8 cellular contexts compared by ENCODE assay signal in genomic region chr3:66037330-66037985, GRCh38. TPM values are rescaled to one million over a fixed set of nuclear protein-coding genes. Genes with fewer than 3 reads are reported as not detected.
DNase-seq lines count a peak whose midpoint lies in the region; ATAC-seq and TF ChIP-seq lines count a peak whose summit lies in the region.

No MANE protein-coding gene starts in this region.

- WGBS in spleen, 5 donors, result 4 to 6% (median 5%) methylated on average over 16 to 33 of the region's 33 CpGs

- H3K4me1 ChIP-seq in spleen, result peaks cover 0 to 49% (median 12%) of the 10 kb centered on the region in 6 donors
- H3K4me1 ChIP-seq in CD8-positive, alpha-beta memory T cell (ENCODE audit: insufficient read depth, low read length), result no peaks in the 10 kb centered on the region

- CTCF ChIA-PET in CD8-positive, alpha-beta memory T cell (lab: Charles Lee), result no interaction called here

- no peaks in the 10 kb centered on the region for H3K27me3 ChIP-seq in brain microvascular endothelial cell (replicated peaks)
- H3K27me3 ChIP-seq in spleen (replicated peaks in 1 of 7), result peaks cover 0 to 61% (median 18%) of the 10 kb centered on the region in 7 donors
- H3K27me3 ChIP-seq in CD8-positive, alpha-beta memory T cell (ENCODE audit: insufficient read depth, low read length, poor library complexity, severe bottlenecking), result peaks cover 5% of the 10 kb centered on the region

- TF ChIP-seq CTCF in brain microvascular endothelial cell (IDR thresholded peaks at IDR 0.05; ENCODE audit: low read depth, low read length, missing control alignments) (peak; percentile 52), spleen (IDR thresholded peaks at IDR 0.05 in 8 of 11, conservative IDR thresholded peaks at IDR 0.05 in 3 of 11) (peak in 4 of 11 experiments; percentile 17 to 32 (median 26))

- POLR2A ChIA-PET in CD8-positive, alpha-beta memory T cell (lab: Charles Lee), result no interaction called here

- no peaks in the 10 kb centered on the region for H3K9me3 Mint-ChIP-seq in CD8-positive, alpha-beta memory T cell

- DNase-seq in D341Med (ENCODE audit: low spot score), result peak; percentile 77
- peak; percentile 25 for DNase-seq in LHCN-M2 (ENCODE audit: low read depth)
- DNase-seq in brain microvascular endothelial cell, result peak; percentile 38
- DNase-seq in iris pigment epithelial cell (ENCODE audit: low read depth), result peak; percentile 66
- no peak for DNase-seq in spleen
- no peak for DNase-seq in CD8-positive, alpha-beta memory T cell
- no peak for DNase-seq in posterior vena cava (ENCODE audit: low spot score)

- no peak for ATAC-seq in GM21360 (IDR thresholded peaks at IDR 0.05; ENCODE audit: unreplicated experiment)

- in situ Hi-C loops in brain microvascular endothelial cell (cut with HindIII; ENCODE audit: low pct_ligation_motif_present, low sequenced_read_pairs), result no loop called here

- peak overlapping the region; percentile 80 for H3K27ac ChIP-seq in brain microvascular endothelial cell
- peak overlapping the region; percentile 17 to 96 (median 90) for H3K27ac ChIP-seq in spleen
- H3K27ac ChIP-seq in CD8-positive, alpha-beta memory T cell (ENCODE audit: low read depth, low read length), result no peak overlapping the region

- H3K27me3 Mint-ChIP-seq in CD8-positive, alpha-beta memory T cell, result peaks cover 25 to 67% of the 10 kb centered on the region in 2 donors

- H3K4me1 Mint-ChIP-seq in CD8-positive, alpha-beta memory T cell, result peaks cover 12 to 18% (median 17%) of the 10 kb centered on the region in 3 donors

- H3K36me3 Mint-ChIP-seq in CD8-positive, alpha-beta memory T cell, result no peaks in the 10 kb centered on the region

- H3K9me3 ChIP-seq in spleen, result no peaks in the 10 kb centered on the region
- H3K9me3 ChIP-seq in CD8-positive, alpha-beta memory T cell (ENCODE audit: low read length), result no peaks in the 10 kb centered on the region

- H3K4me3 Mint-ChIP-seq in CD8-positive, alpha-beta memory T cell, result peak overlapping the region in 3 of 7 donors; percentile 17 to 60 (median 44)

- peak in 1 of 3 donors; percentile 10 for TF ChIP-seq POLR2A in spleen (IDR thresholded peaks at IDR 0.05)

- H3K4me3 ChIP-seq in brain microvascular endothelial cell (ENCODE audit: low read depth, low read length) (peak overlapping the region; percentile 87), spleen (peak overlapping the region; percentile 27 to 74 (median 55))
- H3K4me3 ChIP-seq in CD8-positive, alpha-beta memory T cell (ENCODE audit: low read length), result no peak overlapping the region

- intact Hi-C loops in spleen (cut with DNase I; ENCODE audit: low total_unique reads), result loop anchor here (10.0 kb wide), 1 partner anchor 253 kb away; no protein-coding TSS in a partner anchor
- intact Hi-C loops in posterior vena cava (cut with DNase I), result loop anchor here in 1 of 2 donors (5.0 to 10.0 kb wide), 2 partner anchors 80 to 253 kb away; no protein-coding TSS in a partner anchor

- H3K36me3 ChIP-seq in brain microvascular endothelial cell (replicated peaks) (no peaks in the 10 kb centered on the region), spleen (no peaks in the 10 kb centered on the region)
- no peaks in the 10 kb centered on the region for H3K36me3 ChIP-seq in CD8-positive, alpha-beta memory T cell (ENCODE audit: insufficient read depth, low read length)

- no peak overlapping the region for H3K27ac Mint-ChIP-seq in CD8-positive, alpha-beta memory T cell

RNA-seq across cellular contexts. Expression of gene MAGI1, which starts 1.3 kb away (rescaled TPM):
- total RNA-seq in LHCN-M2 (2014; rRNA removed) (5.5 TPM in 2 replicates), spleen (100 to 1,000 TPM in 1 of 7 donors, 10 to 100 TPM in 6; 43.1 to 104 (median 88.9) TPM), posterior vena cava (10 to 100 TPM; 27.9 to 31.5 TPM)
- polyA plus RNA-seq in LHCN-M2 (2012), result 7.8 TPM
- polyA plus RNA-seq in spleen, result 10 to 100 TPM in 1 of 3 donors, 1 to 10 TPM in 2; 3.5 to 16.1 (median 7.8) TPM
- under 1 TPM; 0.15 to 0.42 TPM for total RNA-seq in CD8-positive, alpha-beta memory T cell
- polyA plus RNA-seq in CD8-positive, alpha-beta memory T cell, result not detected

Comparison
In these comparisons a context has a peak if more than half of its experiments do, and no peak if none do; other contexts are left out.
1. DNase-seq: peak in D341Med (single experiment), LHCN-M2 (single experiment), brain microvascular endothelial cell (single experiment) and iris pigment epithelial cell (single experiment); none in spleen (single experiment), CD8-positive, alpha-beta memory T cell (0 of 5) and posterior vena cava (single experiment).